In the genomic region with DNA sequence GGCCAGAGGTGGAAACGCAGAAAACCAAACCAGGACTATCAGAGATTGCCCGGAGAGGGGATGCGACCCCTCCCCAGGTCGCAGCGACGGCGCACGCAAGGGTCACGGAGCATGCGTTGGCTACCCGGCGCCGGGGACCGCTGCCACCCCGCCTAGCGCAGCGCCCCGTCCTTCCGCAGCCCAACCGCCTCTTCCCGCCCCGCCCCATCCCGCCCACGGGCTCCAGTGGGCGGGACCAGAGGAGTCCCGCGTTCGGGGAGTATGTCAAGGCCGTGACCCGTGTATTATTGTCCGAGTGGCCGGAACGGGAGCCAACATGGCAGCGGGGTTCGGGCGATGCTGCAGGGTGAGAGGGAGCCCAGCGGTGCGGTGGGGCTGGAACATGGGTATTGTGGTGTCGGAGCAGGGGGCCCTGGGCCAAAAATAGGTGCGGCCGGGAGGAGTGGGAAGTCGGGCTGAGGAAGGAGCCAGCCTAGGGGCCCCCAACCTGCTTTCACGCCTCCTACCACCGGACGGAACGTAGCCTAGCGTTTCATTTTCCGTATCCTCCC, we compare ENCODE assay signal across 8 cellular contexts. TPM values are rescaled to one million over a fixed set of nuclear protein-coding genes. Genes with fewer than 3 reads are reported as not detected.
A peak's percentile ranks its signal among the peaks of the same experiment; 100 is the strongest.
DNase-seq lines count a peak whose midpoint lies in the region; ATAC-seq and TF ChIP-seq lines count a peak whose summit lies in the region.

A gene (plus strand): TSS at position 238 of the 551 bp plus-strand sequence. CDS start 79 bp downstream, at position 317.

- no peaks in the 10 kb centered on the region for H3K27me3 Mint-ChIP-seq in activated naive CD4-positive, alpha-beta T cell treated with anti-CD3 and anti-CD28 coated beads, Interleukin-2, amount 10 ng/mL, durations not matched to agents 7 days and 5 days

- peaks cover 5% of the 10 kb centered on the region; the same call in 1 of the 2 replicates for H3K4me1 ChIP-seq in HAP-1
- H3K4me1 ChIP-seq in gastroesophageal sphincter, result peaks cover 0 to 37% (median 14%) of the 10 kb centered on the region in 3 donors
- H3K4me1 ChIP-seq in suprapubic skin, result peaks cover 30% of the 10 kb centered on the region

- peaks cover 51% of the 10 kb centered on the region for H3K4me1 Mint-ChIP-seq in activated naive CD4-positive, alpha-beta T cell treated with anti-CD3 and anti-CD28 coated beads, Interleukin-2, amount 10 ng/mL, durations not matched to agents 7 days and 5 days

- peak within 1 kb of the TSS; percentile 83 for H3K9ac ChIP-seq in SK-N-MC (ENCODE audit: insufficient read length)

- H3K4me3 ChIP-seq in HAP-1, result peak within 1 kb of the TSS; percentile 79
- peak within 1 kb of the TSS; percentile 83 for H3K4me3 ChIP-seq in MG63
- peak within 1 kb of the TSS; percentile 100 for H3K4me3 ChIP-seq in SK-N-MC
- peak within 1 kb of the TSS; percentile 58 to 83 for H3K4me3 ChIP-seq in gastroesophageal sphincter
- peak within 1 kb of the TSS; percentile 57 for H3K4me3 ChIP-seq in suprapubic skin

- 0% methylated on average over 3 to 17 of the region's 48 CpGs for WGBS in gastroesophageal sphincter (ENCODE audit: low coverage in 1 of 2), 2 donors
- under 1% methylated on average over 22 of the region's 48 CpGs for WGBS in suprapubic skin

- no peaks in the 10 kb centered on the region for H3K9me3 ChIP-seq in HAP-1
- no peaks in the 10 kb centered on the region for H3K9me3 ChIP-seq in MG63
- H3K9me3 ChIP-seq in SK-N-MC (ENCODE audit: low read depth, low read length), result no peaks in the 10 kb centered on the region
- H3K9me3 ChIP-seq in gastroesophageal sphincter, result no peaks in the 10 kb centered on the region
- no peaks in the 10 kb centered on the region for H3K9me3 ChIP-seq in suprapubic skin

- peak within 1 kb of the TSS; percentile 100 for H3K4me3 Mint-ChIP-seq in activated naive CD4-positive, alpha-beta T cell treated with anti-CD3 and anti-CD28 coated beads, Interleukin-2, amount 10 ng/mL, durations not matched to agents 7 days and 5 days

- peaks cover 10% of the 10 kb centered on the region for H3K36me3 Mint-ChIP-seq in activated naive CD4-positive, alpha-beta T cell treated with anti-CD3 and anti-CD28 coated beads, Interleukin-2, amount 10 ng/mL, durations not matched to agents 7 days and 5 days

- peak in 1 of 4 experiments; percentile 24 for TF ChIP-seq CTCF in gastroesophageal sphincter (IDR thresholded peaks at IDR 0.05)
- TF ChIP-seq CTCF in suprapubic skin (IDR thresholded peaks at IDR 0.05), result no peak

- no peaks in the 10 kb centered on the region for H3K9me3 Mint-ChIP-seq in activated naive CD4-positive, alpha-beta T cell treated with anti-CD3 and anti-CD28 coated beads, Interleukin-2, amount 10 ng/mL, durations not matched to agents 7 days and 5 days

- TF ChIP-seq EP300 in gastroesophageal sphincter (IDR thresholded peaks at IDR 0.05) (no peak), suprapubic skin (IDR thresholded peaks at IDR 0.05) (no peak)

- no peaks in the 10 kb centered on the region for H3K27me3 ChIP-seq in HAP-1 (ENCODE audit: low read depth)
- no peaks in the 10 kb centered on the region for H3K27me3 ChIP-seq in MG63
- H3K27me3 ChIP-seq in gastroesophageal sphincter, result no peaks in the 10 kb centered on the region
- no peaks in the 10 kb centered on the region for H3K27me3 ChIP-seq in suprapubic skin

- CTCF ChIA-PET in activated naive CD4-positive, alpha-beta T cell treated with anti-CD3 and anti-CD28 coated beads, Interleukin-2, amount 10 ng/mL, durations not matched to agents 7 days and 5 days (lab: Charles Lee), result no interaction called here

- peak within 1 kb of the TSS; percentile 11 for H3K27ac ChIP-seq in SK-N-MC
- H3K27ac ChIP-seq in gastroesophageal sphincter, result peak within 1 kb of the TSS; percentile 67 to 97 (median 92)
- H3K27ac ChIP-seq in suprapubic skin, result peak within 1 kb of the TSS; percentile 80

- H3K27ac Mint-ChIP-seq in activated naive CD4-positive, alpha-beta T cell treated with anti-CD3 and anti-CD28 coated beads, Interleukin-2, amount 10 ng/mL, durations not matched to agents 7 days and 5 days, result peak within 1 kb of the TSS; percentile 95

- in situ Hi-C loops in HAP-1 (cut with MboI; ENCODE audit: low sequenced_read_pairs), result loop anchor here (10.0 kb wide), 1 partner anchor 70 kb away; a partner anchor contains a TSS

- ATAC-seq in gastroesophageal sphincter, result peak; percentile 97

- TF ChIP-seq POLR2A in gastroesophageal sphincter (IDR thresholded peaks at IDR 0.05) (peak; percentile 70 to 87), suprapubic skin (IDR thresholded peaks at IDR 0.05) (peak; percentile 25 to 62)

- H3K36me3 ChIP-seq in HAP-1 (replicated peaks) (no peaks in the 10 kb centered on the region), MG63 (peaks cover 11% of the 10 kb centered on the region), SK-N-MC (ENCODE audit: insufficient read depth, low read length) (no peaks in the 10 kb centered on the region), gastroesophageal sphincter (no peaks in the 10 kb centered on the region), suprapubic skin (no peaks in the 10 kb centered on the region)

- DNase-seq in GM03348 (ENCODE audit: low spot score) (peak; percentile 96), HAP-1 (ENCODE audit: low spot score in 2 of 2) (peak; percentile 77 to 87), MG63 (peak; percentile 91), SK-N-MC (ENCODE audit: low read depth, low spot score) (no peak), occipital lobe (lab: John Stamatoyannopoulos, UW) (peak; percentile 88), suprapubic skin (ENCODE audit: low spot score in 2 of 2) (peak; percentile 89 to 90)
- DNase-seq in activated naive CD4-positive, alpha-beta T cell treated with anti-CD3 and anti-CD28 coated beads, Interleukin-2, amount 10 ng/mL, durations not matched to agents 7 days and 5 days, result peak; percentile 86

RNA-seq across cellular contexts. Expression of the gene that starts here (rescaled TPM):
- total RNA-seq in MG63 (2014; rRNA removed; shearing (Covaris generic); ENCODE audit: low replicate concordance), result 26.9 and 62.7 TPM in 2 replicates
- total RNA-seq in gastroesophageal sphincter (10 to 100 TPM; 51.2 to 73.8 (median 66.3) TPM), occipital lobe (69.1 TPM), suprapubic skin (10 to 100 TPM; 25.3 to 46.5 (median 40.5) TPM)

Comparison
In these comparisons a context has a peak if more than half of its experiments do, and no peak if none do; other contexts are left out.
1. H3K27ac ChIP-seq: peak in every context shown above with its lines; median percentile 92 in gastroesophageal sphincter; 80 in suprapubic skin; 11 in SK-N-MC.